In genomic region chr21:29148535-29148934, GRCh38 we compare ENCODE assay signal across 1 cellular context.
TF ChIP-seq lines count a peak whose summit lies in the region.

No MANE protein-coding gene starts in this region.

TF ChIP-seq in SK-N-SH, 30 proteins besides CTCF, POLR2A, EP300 and RAD21 (continued from another document):
- TF ChIP-seq USF2 (IDR thresholded peaks at IDR 0.05; ENCODE audit: borderline replicate concordance, low read depth, low read length) (no peak), MXI1 (IDR thresholded peaks at IDR 0.05; ENCODE audit: low read depth, low read length) (no peak), TEAD4 (IDR thresholded peaks at IDR 0.05; ENCODE audit: borderline replicate concordance, insufficient read depth) (no peak), NRF1 (IDR thresholded peaks at IDR 0.05; ENCODE audit: low read depth, low read length) (no peak), NFIC (IDR thresholded peaks at IDR 0.05; ENCODE audit: borderline replicate concordance) (no peak), MEF2A (IDR thresholded peaks at IDR 0.05; ENCODE audit: borderline replicate concordance, low read depth) (no peak), IRF3 (IDR thresholded peaks at IDR 0.05; ENCODE audit: low read depth, low read length) (no peak), RXRA (IDR thresholded peaks at IDR 0.05; ENCODE audit: borderline replicate concordance, low read depth) (no peak), SMC3 (IDR thresholded peaks at IDR 0.05; ENCODE audit: low read depth, low read length) (no peak), RCOR1 (IDR thresholded peaks at IDR 0.05; ENCODE audit: low read length) (no peak), POLR2AphosphoS5 (IDR thresholded peaks at IDR 0.05; ENCODE audit: low read depth, low read length) (no peak), FOXJ3 (CRISPR knock-in tag; IDR thresholded peaks at IDR 0.05) (no peak), GATA2 (CRISPR knock-in tag; IDR thresholded peaks at IDR 0.05) (no peak), YY1 (IDR thresholded peaks at IDR 0.05; ENCODE audit: low read depth) (no peak), MAX (IDR thresholded peaks at IDR 0.05; ENCODE audit: low read depth) (no peak), GABPA (IDR thresholded peaks at IDR 0.05; ENCODE audit: low read depth) (no peak), PBX3 (IDR thresholded peaks at IDR 0.05) (no peak), TCF12 (IDR thresholded peaks at IDR 0.05) (no peak)
